23 cellular contexts compared by ENCODE assay signal in genomic region chr1:4605158-4605557, GRCh38. TPM values are rescaled to one million over a fixed set of nuclear protein-coding genes. Genes with fewer than 3 reads are reported as not detected.
"Had no signal": no experiment of that assay in that cellular context is flagged by ENCODE, and none has a peak within 500 bp of the region (broad histone marks: within the 10 kb centered on the region; RNA-seq: fewer than 3 reads in every experiment).

No MANE protein-coding gene starts in this region.

- DNase-seq: activated CD4-positive, alpha-beta memory T cell treated with anti-CD3 and anti-CD28 coated beads, Interleukin-2, amount 10 ng/mL, durations not matched to agents 7 days and 5 days; activated CD4-positive, alpha-beta T cell treated with anti-CD3 and anti-CD28 coated beads for 48 hours; activated CD4-positive, CD25-positive, alpha-beta regulatory T cell; activated CD8-positive, alpha-beta memory T cell treated with anti-CD3 and anti-CD28 coated beads, Interleukin-2, amount 10 ng/mL, durations not matched to agents 7 days and 5 days; activated naive CD4-positive, alpha-beta T cell treated with Interleukin-2 at 50 U/mL for 16 hours; activated naive CD8-positive, alpha-beta T cell treated with anti-CD3 and anti-CD28 coated beads, Interleukin-2, amount 10 ng/mL, durations not matched to agents 7 days and 5 days; activated T-cell treated with anti-CD3 and anti-CD28 coated beads, Interleukin-2, amount 50 U/mL, for 24 hours; amygdala; brain microvascular endothelial cell; colonic mucosa; head of caudate nucleus; mesenchymal stem cell; mucosa of descending colon; naive B cell; stimulated activated CD4-positive, alpha-beta T cell treated with anti-CD3 and anti-CD28 coated beads, Interleukin-2, amount 100 ng/mL, for 24 hours; stimulated activated naive CD8-positive, alpha-beta T cell treated with anti-CD3 and anti-CD28 coated beads, Interleukin-15, Interleukin-2, amounts not matched to agents 100 U/mL and 50 U/mL, for 24 hours; substantia nigra; T-cell; T1000 had no signal

- H3K4me3 Mint-ChIP-seq: activated CD4-positive, alpha-beta memory T cell treated with anti-CD3 and anti-CD28 coated beads, Interleukin-2, amount 10 ng/mL, durations not matched to agents 7 days and 5 days; activated CD8-positive, alpha-beta memory T cell treated with anti-CD3 and anti-CD28 coated beads, Interleukin-2, amount 10 ng/mL, durations not matched to agents 7 days and 5 days; activated naive CD8-positive, alpha-beta T cell treated with anti-CD3 and anti-CD28 coated beads, Interleukin-2, amount 10 ng/mL, durations not matched to agents 7 days and 5 days; activated T-cell treated with anti-CD3 and anti-CD28 coated beads, Interleukin-2, amount 50 U/mL, for 24 hours; central memory CD8-positive, alpha-beta T cell; naive B cell; T-cell had no signal

- H3K9me3 ChIP-seq: colonic mucosa, neutrophil had no signal

- H3K4me3 ChIP-seq: colonic mucosa, mucosa of descending colon, tibial nerve had no signal

- H3K36me3 Mint-ChIP-seq: activated CD8-positive, alpha-beta memory T cell treated with anti-CD3 and anti-CD28 coated beads, Interleukin-2, amount 10 ng/mL, durations not matched to agents 7 days and 5 days; activated naive CD8-positive, alpha-beta T cell treated with anti-CD3 and anti-CD28 coated beads, Interleukin-2, amount 10 ng/mL, durations not matched to agents 7 days and 5 days; T-cell had no signal

- ATAC-seq: activated CD8-positive, alpha-beta memory T cell treated with anti-CD3 and anti-CD28 coated beads, Interleukin-2, amount 10 ng/mL, durations not matched to agents 7 days and 5 days; mucosa of descending colon; stimulated activated naive CD8-positive, alpha-beta T cell treated with anti-CD3 and anti-CD28 coated beads, Interleukin-15, Interleukin-2, amounts not matched to agents 100 U/mL and 50 U/mL, for 24 hours; T-cell had no signal

- H3K4me1 Mint-ChIP-seq: activated CD4-positive, alpha-beta memory T cell treated with anti-CD3 and anti-CD28 coated beads, Interleukin-2, amount 10 ng/mL, durations not matched to agents 7 days and 5 days; activated CD8-positive, alpha-beta memory T cell treated with anti-CD3 and anti-CD28 coated beads, Interleukin-2, amount 10 ng/mL, durations not matched to agents 7 days and 5 days; activated naive CD8-positive, alpha-beta T cell treated with anti-CD3 and anti-CD28 coated beads, Interleukin-2, amount 10 ng/mL, durations not matched to agents 7 days and 5 days; central memory CD8-positive, alpha-beta T cell; naive B cell; T-cell had no signal

- H3K27ac Mint-ChIP-seq: activated CD4-positive, alpha-beta memory T cell treated with anti-CD3 and anti-CD28 coated beads, Interleukin-2, amount 10 ng/mL, durations not matched to agents 7 days and 5 days; activated CD8-positive, alpha-beta memory T cell treated with anti-CD3 and anti-CD28 coated beads, Interleukin-2, amount 10 ng/mL, durations not matched to agents 7 days and 5 days; activated naive CD8-positive, alpha-beta T cell treated with anti-CD3 and anti-CD28 coated beads, Interleukin-2, amount 10 ng/mL, durations not matched to agents 7 days and 5 days; activated T-cell treated with anti-CD3 and anti-CD28 coated beads, Interleukin-2, amount 50 U/mL, for 24 hours; activated T-helper 2 cell treated with anti-CD3 and anti-CD28 coated beads, Interferon-gamma antibody, Interleukin-2, Interleukin-4, amounts not matched to agents 10 μg/mL and 5 μg/mL and 100 μg/mL, durations not matched to agents 14 hours and 24 hours and 36 hours; naive B cell; T-cell had no signal

- H3K9me3 Mint-ChIP-seq: activated T-cell treated with anti-CD3 and anti-CD28 coated beads, Interleukin-2, amount 50 U/mL, for 24 hours; central memory CD8-positive, alpha-beta T cell had no signal

- H3K36me3 ChIP-seq: brain microvascular endothelial cell, colonic mucosa, neutrophil, tibial nerve had no signal

- H3K27ac ChIP-seq: brain microvascular endothelial cell, colonic mucosa, neutrophil, tibial nerve had no signal

- H3K4me1 ChIP-seq: colonic mucosa, tibial nerve had no signal

- H3K27me3 ChIP-seq: brain microvascular endothelial cell, colonic mucosa, tibial nerve had no signal

RNA-seq across cellular contexts. Expression of gene AJAP1, which starts 49.3 kb away (rescaled TPM):
- total RNA-seq: activated CD4-positive, alpha-beta memory T cell treated with anti-CD3 and anti-CD28 coated beads, Interleukin-2, amount 10 ng/mL, durations not matched to agents 7 days and 5 days; activated CD8-positive, alpha-beta memory T cell treated with anti-CD3 and anti-CD28 coated beads, Interleukin-2, amount 10 ng/mL, durations not matched to agents 7 days and 5 days; activated naive CD8-positive, alpha-beta T cell treated with anti-CD3 and anti-CD28 coated beads, Interleukin-2, amount 10 ng/mL, durations not matched to agents 7 days and 5 days; activated T-helper 2 cell treated with anti-CD3 and anti-CD28 coated beads, Interferon-gamma antibody, Interleukin-2, Interleukin-4, amounts not matched to agents 10 μg/mL and 5 μg/mL and 100 μg/mL, durations not matched to agents 14 hours and 24 hours and 36 hours had no signal
